In the genomic region with DNA sequence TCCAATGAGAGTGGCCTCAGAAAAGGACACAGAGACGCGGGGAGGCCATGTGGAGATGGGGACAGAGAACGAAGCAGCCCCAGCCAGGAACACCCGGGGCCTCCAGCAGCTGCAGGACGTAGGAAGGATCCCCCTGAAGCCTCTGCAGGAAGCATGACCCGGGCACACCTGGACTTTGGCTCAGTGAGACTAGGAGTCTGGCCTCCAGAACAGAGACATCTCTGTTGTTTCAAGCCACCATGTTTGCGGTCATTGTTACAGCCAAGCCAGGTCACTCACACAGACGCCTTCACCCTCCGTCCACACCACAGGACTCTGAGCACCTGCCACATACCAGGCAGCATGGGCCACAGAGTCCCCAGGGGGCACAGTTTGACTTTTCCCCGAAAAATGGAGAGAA, we compare ENCODE assay signal across 24 cellular contexts.
"Had no signal": no experiment of that assay in that cellular context is flagged by ENCODE, and none has a peak within 500 bp of the region (broad histone marks: within the 10 kb centered on the region; RNA-seq: fewer than 3 reads in every experiment).

No MANE protein-coding gene starts in this region.

- H3K36me3 ChIP-seq: breast epithelium had no signal

- H3K9me3 Mint-ChIP-seq: activated B cell treated with CpG ODN at 0.5 μM for 24 hours; activated CD4-positive, alpha-beta T cell treated with anti-CD3 and anti-CD28 coated beads, Interleukin-2, amount 10 ng/mL, durations not matched to agents 24 days and 14 days; activated naive CD4-positive, alpha-beta T cell treated with anti-CD3 and anti-CD28 coated beads, Interleukin-2, amount 50 U/mL, for 24 hours; activated T-cell treated with anti-CD3 and anti-CD28 coated beads, Interleukin-2, amount 50 U/mL, for 24 hours; activated T-helper 1 cell treated with anti-CD3 and anti-CD28 coated beads, Interleukin-12 subunit alpha, Interleukin-12 subunit beta, Interleukin-2, Interleukin-4 antibody, amounts not matched to agents 30 ng/mL and 10 ng/mL and 1 ng/mL, durations not matched to agents 14 hours and 24 hours and 36 hours; T-helper 1 cell treated with Interleukin-12 subunit alpha and Interleukin-12 subunit beta and Interleukin-4 antibody, amounts not matched to agents 30 μg/mL and 1 μg/mL, for 36 hours had no signal

- H3K27me3 ChIP-seq: breast epithelium had no signal

- H3K4me3 Mint-ChIP-seq: activated B cell treated with CpG ODN at 0.5 μM for 24 hours; activated CD4-positive, alpha-beta T cell treated with anti-CD3 and anti-CD28 coated beads, Interleukin-2, amount 10 ng/mL, durations not matched to agents 24 days and 14 days; activated CD8-positive, alpha-beta memory T cell treated with anti-CD3 and anti-CD28 coated beads, Interleukin-2, amount 10 ng/mL, durations not matched to agents 7 days and 5 days; activated naive CD4-positive, alpha-beta T cell treated with anti-CD3 and anti-CD28 coated beads, Interleukin-2, amount 50 U/mL, for 24 hours; activated T-cell treated with anti-CD3 and anti-CD28 coated beads, Interleukin-2, amount 50 U/mL, for 24 hours; activated T-helper 1 cell treated with anti-CD3 and anti-CD28 coated beads, Interleukin-12 subunit alpha, Interleukin-12 subunit beta, Interleukin-2, Interleukin-4 antibody, amounts not matched to agents 30 ng/mL and 10 ng/mL and 1 ng/mL, durations not matched to agents 14 hours and 24 hours and 36 hours; T-helper 1 cell treated with Interleukin-12 subunit alpha and Interleukin-12 subunit beta and Interleukin-4 antibody, amounts not matched to agents 30 μg/mL and 1 μg/mL, for 36 hours had no signal

- H3K9me3 ChIP-seq: breast epithelium had no signal

- DNase-seq: activated B cell treated with CpG ODN at 0.5 μM for 24 hours; activated CD4-positive, alpha-beta T cell treated with anti-CD3 and anti-CD28 coated beads for 1 hour; activated CD4-positive, alpha-beta T cell treated with anti-CD3 and anti-CD28 coated beads, Interleukin-2, amount 10 ng/mL, durations not matched to agents 24 days and 14 days; activated CD4-positive, alpha-beta T cell treated with anti-CD3 and anti-CD28 coated beads, Interleukin-2, amount 50 U/mL, for 48 hours; activated CD8-positive, alpha-beta memory T cell treated with anti-CD3 and anti-CD28 coated beads, Interleukin-2, amount 10 ng/mL, durations not matched to agents 7 days and 5 days; activated effector memory CD4-positive, alpha-beta T cell treated with Interleukin-2 at 50 U/mL for 16 hours; activated naive CD4-positive, alpha-beta T cell; activated T-cell treated with anti-CD3 and anti-CD28 coated beads, Interleukin-2, amount 50 U/mL, for 24 hours; aorta; caudate nucleus; NCI-H1092; NCI-H1417; NCI-H1930; NCI-H2107; NCI-H345; NCI-H510A; NCI-H69; NK-92 treated with Interleukin-12 subunit alpha and Interleukin-12 subunit beta, amount 100 ng/mL, for 24 hours; SHP77 treated with DMSO at 0.1 percent for 48 hours had no signal

- H3K27ac ChIP-seq: breast epithelium, KMS-11 had no signal

- H3K9ac ChIP-seq: KMS-11 had no signal

- H3K27me3 Mint-ChIP-seq: activated B cell treated with CpG ODN at 0.5 μM for 24 hours; activated CD4-positive, alpha-beta T cell treated with anti-CD3 and anti-CD28 coated beads, Interleukin-2, amount 10 ng/mL, durations not matched to agents 24 days and 14 days; activated CD8-positive, alpha-beta memory T cell treated with anti-CD3 and anti-CD28 coated beads, Interleukin-2, amount 10 ng/mL, durations not matched to agents 7 days and 5 days; activated naive CD4-positive, alpha-beta T cell treated with anti-CD3 and anti-CD28 coated beads, Interleukin-2, amount 50 U/mL, for 24 hours; activated T-cell treated with anti-CD3 and anti-CD28 coated beads, Interleukin-2, amount 50 U/mL, for 24 hours had no signal

- H3K27ac Mint-ChIP-seq: activated B cell treated with CpG ODN at 0.5 μM for 24 hours; activated CD4-positive, alpha-beta T cell treated with anti-CD3 and anti-CD28 coated beads, Interleukin-2, amount 10 ng/mL, durations not matched to agents 24 days and 14 days; activated CD8-positive, alpha-beta memory T cell treated with anti-CD3 and anti-CD28 coated beads, Interleukin-2, amount 10 ng/mL, durations not matched to agents 7 days and 5 days; activated naive CD4-positive, alpha-beta T cell treated with anti-CD3 and anti-CD28 coated beads, Interleukin-2, amount 50 U/mL, for 24 hours; activated T-cell treated with anti-CD3 and anti-CD28 coated beads, Interleukin-2, amount 50 U/mL, for 24 hours; activated T-helper 1 cell treated with anti-CD3 and anti-CD28 coated beads, Interleukin-12 subunit alpha, Interleukin-12 subunit beta, Interleukin-2, Interleukin-4 antibody, amounts not matched to agents 30 ng/mL and 10 ng/mL and 1 ng/mL, durations not matched to agents 14 hours and 24 hours and 36 hours; T-helper 1 cell treated with Interleukin-12 subunit alpha and Interleukin-12 subunit beta and Interleukin-4 antibody, amounts not matched to agents 30 μg/mL and 1 μg/mL, for 36 hours had no signal

- ATAC-seq: activated CD8-positive, alpha-beta memory T cell treated with anti-CD3 and anti-CD28 coated beads, Interleukin-2, amount 10 ng/mL, durations not matched to agents 7 days and 5 days had no signal

- H3K4me1 Mint-ChIP-seq: activated CD4-positive, alpha-beta T cell treated with anti-CD3 and anti-CD28 coated beads, Interleukin-2, amount 10 ng/mL, durations not matched to agents 24 days and 14 days; activated CD8-positive, alpha-beta memory T cell treated with anti-CD3 and anti-CD28 coated beads, Interleukin-2, amount 10 ng/mL, durations not matched to agents 7 days and 5 days; activated naive CD4-positive, alpha-beta T cell treated with anti-CD3 and anti-CD28 coated beads, Interleukin-2, amount 50 U/mL, for 24 hours had no signal

- H3K4me3 ChIP-seq: breast epithelium had no signal

- H3K4me2 ChIP-seq: KMS-11 had no signal

- H3K36me3 Mint-ChIP-seq: activated CD8-positive, alpha-beta memory T cell treated with anti-CD3 and anti-CD28 coated beads, Interleukin-2, amount 10 ng/mL, durations not matched to agents 7 days and 5 days; activated naive CD4-positive, alpha-beta T cell treated with anti-CD3 and anti-CD28 coated beads, Interleukin-2, amount 50 U/mL, for 24 hours had no signal

- H3K4me1 ChIP-seq: breast epithelium had no signal
